Comparison of ENCODE assay signal across 25 cellular contexts in genomic region chr3:9870978-9871377, GRCh38. TPM values are rescaled to one million over a fixed set of nuclear protein-coding genes. Genes with fewer than 3 reads are reported as not detected.
DNase-seq lines count a peak whose midpoint lies in the region; ATAC-seq, FAIRE-seq and TF ChIP-seq lines count a peak whose summit lies in the region.
"Had no signal": no experiment of that assay in that cellular context is flagged by ENCODE, and none has a peak within 500 bp of the region (broad histone marks: within the 10 kb centered on the region; RNA-seq: fewer than 3 reads in every experiment).

No MANE protein-coding gene starts in this region.

- H4K8ac ChIP-seq in IMR-90 (ENCODE audit: low read depth in 2 of 2, low read length in 2 of 2): peak overlapping the region in 1 of 2 experiments; percentile 94; a peak in 1 of 4 replicates

- no peak overlapping the region for H2AK5ac ChIP-seq in IMR-90 (ENCODE audit: low read depth, low read length)

- H2BK5ac ChIP-seq in IMR-90 (ENCODE audit: low read depth, low read length, poor library complexity, severe bottlenecking): peak overlapping the region; percentile 4

- H3K4me1 ChIP-seq in IMR-90 (ENCODE audit: control insufficient read depth, insufficient read depth, low read length) (peaks cover 7% of the 10 kb centered on the region), keratinocyte (ENCODE audit: control insufficient read depth, extremely low read depth, insufficient read depth, low read length) (peaks cover 3% of the 10 kb centered on the region), testis (no peaks in the 10 kb centered on the region), upper lobe of right lung (no peaks in the 10 kb centered on the region)
- H3K4me1 ChIP-seq: pancreas had no signal

- H2AK9ac ChIP-seq in IMR-90 (replicated peaks; ENCODE audit: low read depth, low read length, poor library complexity): no peak overlapping the region

- dilution Hi-C loops in IMR-90 (cut with HindIII; ENCODE audit: low sequenced_read_pairs, unreplicated experiment): no loop called here
- dilution Hi-C loops in keratinocyte (cut with MboI; ENCODE audit: extremely low pct_ligation_motif_present, low sequenced_read_pairs): no loop called here

- H3K36me3 ChIP-seq in BJ (ENCODE audit: control insufficient read depth, insufficient read depth, low read length) (no peaks in the 10 kb centered on the region), IMR-90 (ENCODE audit: control insufficient read depth, insufficient read depth, low read length) (no peaks in the 10 kb centered on the region), brain microvascular endothelial cell (replicated peaks) (no peaks in the 10 kb centered on the region), keratinocyte (ENCODE audit: control insufficient read depth in 2 of 2, extremely low read depth in 1 of 2, insufficient read depth in 2 of 2, low read length in 2 of 2) (no peaks in the 10 kb centered on the region), testis (ENCODE audit: low read depth, missing control alignments) (no peaks in the 10 kb centered on the region), upper lobe of right lung (no peaks in the 10 kb centered on the region)
- H3K36me3 ChIP-seq: pancreas, vagina had no signal

- H4K91ac ChIP-seq in IMR-90 (ENCODE audit: insufficient read depth, low read depth, low read length): peak overlapping the region; percentile 82; the same call in 1 of the 2 replicates

- no peak for TF ChIP-seq POLR2A in IMR-90 (IDR thresholded peaks at IDR 0.05; ENCODE audit: low read depth, low read length)
- no peak for TF ChIP-seq POLR2A in testis (IDR thresholded peaks at IDR 0.05)

- no CpG with 5 or more reads among the region's 1 CpG for WGBS in IMR-90 (ENCODE audit: extremely low coverage in 2 of 2, insufficient read length in 1 of 2), 2 experiments
- WGBS in testis, 2 donors: 100% methylated on average over 1 of the region's 1 CpG

- no TSS peak for BruUV-seq in IMR-90 (replicated peaks; lab: Mats Ljungman, UMichigan)

- POLR2A ChIA-PET in BJ (lab: Charles Lee): interaction anchor here (0.6 kb wide), 1 partner anchor 17 kb away, joined by 17 read pairs; no protein-coding TSS in a partner anchor
- POLR2A ChIA-PET in IMR-90 (lab: Charles Lee; ENCODE audit: unreplicated experiment): interaction anchor here (0.6 kb wide), 1 partner anchor 341 kb away, joined by 14 read pairs; no protein-coding TSS in a partner anchor

- no peak overlapping the region; the same call in 1 of the 2 replicates for H3K18ac ChIP-seq in IMR-90 (ENCODE audit: low read depth, low read length)

- CTCF ChIA-PET in BJ (lab: Yijun Ruan, JAX): interaction anchor here (0.6 kb wide), 1 partner anchor 618 kb away, joined by 3 read pairs; no protein-coding TSS in a partner anchor
- CTCF ChIA-PET in IMR-90 (lab: Yijun Ruan, JAX): interaction anchor here (1.2 kb wide), 1 partner anchor 13 kb away, joined by 4 read pairs; no protein-coding TSS in a partner anchor

- H3K23ac ChIP-seq in IMR-90 (ENCODE audit: low read depth, low read length): 0 out of 2 replicates have a peak overlapping the region, but pooled peaks have one; percentile 58

- H2BK120ac ChIP-seq in IMR-90 (ENCODE audit: low read depth, low read length): peak overlapping the region; percentile 67

- H3K9me1 ChIP-seq in IMR-90 (ENCODE audit: insufficient read depth, low read length) (peaks cover 6% of the 10 kb centered on the region), keratinocyte (ENCODE audit: control insufficient read depth, extremely low read depth, insufficient read depth, low read length) (no peaks in the 10 kb centered on the region)

- H3K27ac ChIP-seq in IMR-90 (ENCODE audit: insufficient read depth, low read length): peak overlapping the region; percentile 65; the same call in 1 of the 2 replicates
- H3K27ac ChIP-seq in brain microvascular endothelial cell: no peak overlapping the region
- peak overlapping the region; percentile 13 for H3K27ac ChIP-seq in keratinocyte (ENCODE audit: control insufficient read depth, insufficient read depth, low read length)
- H3K27ac ChIP-seq in testis: no peak overlapping the region
- H3K27ac ChIP-seq in upper lobe of right lung: no peak overlapping the region
- H3K27ac ChIP-seq: hepatocyte, pancreas, vagina had no signal

- H2AFZ ChIP-seq in IMR-90 (replicated peaks; ENCODE audit: low read length, poor library complexity) (no peak overlapping the region), keratinocyte (ENCODE audit: control insufficient read depth, low read length) (no peak overlapping the region)
- H2AFZ ChIP-seq: hepatocyte had no signal

- peak overlapping the region; percentile 47; the same call in 1 of the 2 replicates for H3K14ac ChIP-seq in IMR-90 (replicated peaks; ENCODE audit: low read depth, low read length)

- H3K27me3 ChIP-seq in BJ (ENCODE audit: control insufficient read depth, insufficient read depth, low read length) (no peaks in the 10 kb centered on the region), IMR-90 (ENCODE audit: control insufficient read depth, insufficient read depth, low read length) (no peaks in the 10 kb centered on the region), brain microvascular endothelial cell (replicated peaks) (no peaks in the 10 kb centered on the region), keratinocyte (ENCODE audit: control insufficient read depth, extremely low read depth, insufficient read depth, low read length) (no peaks in the 10 kb centered on the region), testis (no peaks in the 10 kb centered on the region), upper lobe of right lung (no peaks in the 10 kb centered on the region)
- H3K27me3 ChIP-seq: hepatocyte, pancreas, vagina had no signal

- peak overlapping the region; percentile 77; the same call in 1 of the 2 replicates for H3K4ac ChIP-seq in IMR-90 (ENCODE audit: low read depth, low read length)

- no peak overlapping the region for H4K5ac ChIP-seq in IMR-90 (ENCODE audit: low read depth, low read length)

- H3K4me3 ChIP-seq in BJ (ENCODE audit: low read depth, low read length): no peak overlapping the region
- H3K4me3 ChIP-seq in IMR-90 (ENCODE audit: insufficient read depth, low read depth, low read length): no peak overlapping the region
- H3K4me3 ChIP-seq in brain microvascular endothelial cell (ENCODE audit: low read depth, low read length): no peak overlapping the region
- no peak overlapping the region for H3K4me3 ChIP-seq in keratinocyte (ENCODE audit: control insufficient read depth in 2 of 3, extremely low read depth in 1 of 3, insufficient read depth in 2 of 3, low read depth in 1 of 3, low read length in 3 of 3)
- no peak overlapping the region for H3K4me3 ChIP-seq in testis
- no peak overlapping the region for H3K4me3 ChIP-seq in upper lobe of right lung
- H3K4me3 ChIP-seq: hepatocyte, pancreas, smooth muscle cell, vagina had no signal

- H3K79me2 ChIP-seq in keratinocyte (ENCODE audit: control insufficient read depth, insufficient read depth, low read length): no peaks in the 10 kb centered on the region
- H3K79me2 ChIP-seq: hepatocyte had no signal

- ATAC-seq in IMR-90 (ENCODE audit: low read depth): peak; percentile 71
- no peak for ATAC-seq in upper lobe of right lung
- ATAC-seq: left cardiac atrium; pancreas; stimulated activated naive CD8-positive, alpha-beta T cell treated with anti-CD3 and anti-CD28 coated beads, Interleukin-15, amount 100 ng/mL, for 72 hours had no signal

- H4K20me1 ChIP-seq in IMR-90 (ENCODE audit: insufficient read depth, low read length) (no peaks in the 10 kb centered on the region), keratinocyte (ENCODE audit: control insufficient read depth, extremely low read depth, insufficient read depth, low read length) (no peaks in the 10 kb centered on the region)

- H3K79me1 ChIP-seq in IMR-90 (ENCODE audit: low read depth in 1 of 2, low read length in 2 of 2): no peaks in the 10 kb centered on the region

- peak; percentile 37 for DNase-seq in BJ (ENCODE audit: low read depth)
- DNase-seq in IMR-90: peak; percentile 86
- peak; percentile 28 for DNase-seq in brain microvascular endothelial cell
- no peak for DNase-seq in keratinocyte (ENCODE audit: low read depth, low spot score)
- DNase-seq in testis: no peak
- DNase-seq in activated CD8-positive, alpha-beta memory T cell treated with anti-CD3 and anti-CD28 coated beads, Interleukin-2, amount 50 U/mL, for 48 hours: no peak
- no peak for DNase-seq in AG20443 (ENCODE audit: low spot score)
- DNase-seq in upper lobe of right lung: no peak
- DNase-seq: activated CD4-positive, alpha-beta T cell treated with anti-CD3 and anti-CD28 coated beads for 48 hours; activated naive CD8-positive, alpha-beta T cell treated with anti-CD3 and anti-CD28 coated beads for 36 hours; activated T-cell treated with anti-CD3 and anti-CD28 coated beads, Interleukin-2, amount 50 U/mL, for 1 hour; CD4-positive, alpha-beta T cell; cerebellar nuclear complex; GF-D8; left cardiac atrium; MM.1S; NCI-H2081; NCI-H774; pancreas; Right ventricle myocardium superior; stimulated activated naive CD8-positive, alpha-beta T cell treated with anti-CD3 and anti-CD28 coated beads, Interleukin-15, amount 100 ng/mL, for 72 hours; T1000 had no signal

- H2BK20ac ChIP-seq in IMR-90 (ENCODE audit: low read depth, low read length): peak overlapping the region; percentile 67; the same call in 1 of the 2 replicates

- no peak for TF ChIP-seq RAD21 in IMR-90 (IDR thresholded peaks at IDR 0.05; ENCODE audit: low read length)

- TF ChIP-seq CTCF in BJ (IDR thresholded peaks at IDR 0.05; ENCODE audit: insufficient read depth, low read depth, low read length) (no peak), IMR-90 (conservative IDR thresholded peaks at IDR 0.05; ENCODE audit: low read depth, low read length) (no peak), brain microvascular endothelial cell (IDR thresholded peaks at IDR 0.05; ENCODE audit: low read depth, low read length, missing control alignments) (no peak), keratinocyte (optimal IDR thresholded peaks at IDR 0.05 in 1 of 3, IDR thresholded peaks at IDR 0.05 in 1 of 3, conservative IDR thresholded peaks at IDR 0.05 in 1 of 3; ENCODE audit: extremely low read depth in 1 of 3, insufficient read depth in 2 of 3, low read length in 3 of 3) (no peak), testis (IDR thresholded peaks at IDR 0.05) (no peak), upper lobe of right lung (IDR thresholded peaks at IDR 0.05) (no peak)

- intact Hi-C loops in IMR-90 (cut with micrococcal nuclease): no loop called here
- intact Hi-C loops in testis (cut with DNase I; ENCODE audit: low total_unique reads): no loop called here
- intact Hi-C loops in upper lobe of right lung (cut with DNase I): no loop called here

- H3K4me2 ChIP-seq in IMR-90 (ENCODE audit: low read depth, low read length) (no peak overlapping the region), keratinocyte (ENCODE audit: control insufficient read depth, extremely low read depth, insufficient read depth, low read depth, low read length) (no peak overlapping the region)
- H3K4me2 ChIP-seq: hepatocyte, smooth muscle cell had no signal

- no peak overlapping the region for H3K56ac ChIP-seq in IMR-90 (ENCODE audit: extremely low read depth, insufficient read depth, low read length)

- no peak for FAIRE-seq in keratinocyte (lab: Jason Lieb, UNC)
- FAIRE-seq: pancreas had no signal

- H3K9me3 ChIP-seq in IMR-90 (ENCODE audit: control insufficient read depth, insufficient read depth, low read length) (0 out of 2 replicates have a peak, but pooled peaks cover 2% of the 10 kb centered on the region), keratinocyte (ENCODE audit: control insufficient read depth, low read depth, low read length) (no peaks in the 10 kb centered on the region), testis (no peaks in the 10 kb centered on the region), upper lobe of right lung (no peaks in the 10 kb centered on the region)
- H3K9me3 ChIP-seq: pancreas, vagina had no signal

- in situ Hi-C loops in IMR-90 (cut with MboI; ENCODE audit: low sequenced_read_pairs): no loop called here
- in situ Hi-C loops in brain microvascular endothelial cell (cut with HindIII; ENCODE audit: low pct_ligation_motif_present, low sequenced_read_pairs): no loop called here

- H3K9ac ChIP-seq in IMR-90 (ENCODE audit: low read depth, low read length) (no peak overlapping the region), keratinocyte (ENCODE audit: control insufficient read depth, extremely low read depth, insufficient read depth, low read length) (no peak overlapping the region)

- H2BK15ac ChIP-seq in IMR-90 (ENCODE audit: low read depth, low read length): peak overlapping the region; percentile 85; the same call in 1 of the 3 replicates

RNA-seq across cellular contexts. Expression of gene CIDEC, which starts 9.1 kb away (rescaled TPM):
- polyA plus RNA-seq in BJ (2011; rRNA removed): 0.09 and 0.25 TPM in 2 replicates
- 0.26 TPM in 1 of 2 replicates, not detected in the other for polyA minus RNA-seq in BJ (2011; rRNA and poly(A)+ RNA removed)
- total RNA-seq in IMR-90 (2012; rRNA removed): not detected in 2 replicates
- 0.09 TPM in 1 of 2 replicates, not detected in the other for polyA plus RNA-seq in IMR-90 (2012; rRNA removed)
- polyA plus RNA-seq in IMR-90 (2012; cell fraction: cytosol; rRNA removed): 0.07 and 0.11 TPM in 2 replicates
- polyA plus RNA-seq in IMR-90 (2012; cell fraction: nucleus; rRNA removed; ENCODE audit: low replicate concordance): not detected in 2 replicates
- not detected in 3 replicates for polyA plus RNA-seq in keratinocyte
- polyA plus RNA-seq in keratinocyte (2011; ENCODE audit: low read depth): not detected
- 0.08 TPM in 1 of 2 replicates, not detected in the other for polyA plus RNA-seq in keratinocyte (2011; cell fraction: cytosol; rRNA removed)
- polyA plus RNA-seq in keratinocyte (2011; cell fraction: nucleus; rRNA removed): not detected in 2 replicates
- not detected in 2 replicates for polyA plus RNA-seq in keratinocyte (2012; ENCODE audit: low replicate concordance)
- 0.30 TPM in 1 of 3 replicates, not detected in the others for polyA minus RNA-seq in keratinocyte
- not detected for polyA minus RNA-seq in keratinocyte (2011; cell fraction: cytosol; rRNA and poly(A)+ RNA removed)
- not detected in 2 replicates for polyA minus RNA-seq in keratinocyte (2011; cell fraction: nucleus; rRNA and poly(A)+ RNA removed)
- 1 to 10 TPM; 1.1 to 1.6 TPM for total RNA-seq in testis
- polyA plus RNA-seq in testis (ENCODE audit: insufficient read depth, low read depth, low replicate concordance): 2.9 TPM
- not detected for total RNA-seq in upper lobe of right lung
- total RNA-seq: CD4-positive, alpha-beta T cell; smooth muscle cell had no signal
- polyA plus RNA-seq: smooth muscle cell had no signal

RNA-seq across cellular contexts. Expression of gene JAGN1, which starts 19.4 kb away (rescaled TPM):
- 46.5 and 47.2 TPM in 2 replicates for polyA plus RNA-seq in BJ (2011; rRNA removed)
- 24.1 and 34.5 TPM in 2 replicates for polyA minus RNA-seq in BJ (2011; rRNA and poly(A)+ RNA removed)
- 39.3 and 40.5 TPM in 2 replicates for total RNA-seq in IMR-90 (2012; rRNA removed)
- 30.3 and 32.7 TPM in 2 replicates for polyA plus RNA-seq in IMR-90 (2012; rRNA removed)
- polyA plus RNA-seq in IMR-90 (2012; cell fraction: cytosol; rRNA removed): 17.6 and 44.6 TPM in 2 replicates
- 8.8 and 13.0 TPM in 2 replicates for polyA plus RNA-seq in IMR-90 (2012; cell fraction: nucleus; rRNA removed; ENCODE audit: low replicate concordance)
- 45.1 to 61.1 TPM (median 48.0 TPM) in 3 replicates for polyA plus RNA-seq in keratinocyte
- 3.1 TPM for polyA plus RNA-seq in keratinocyte (2011; ENCODE audit: low read depth)
- 34.2 and 48.7 TPM in 2 replicates for polyA plus RNA-seq in keratinocyte (2011; cell fraction: cytosol; rRNA removed)
- polyA plus RNA-seq in keratinocyte (2011; cell fraction: nucleus; rRNA removed): 28.5 and 29.3 TPM in 2 replicates
- 29.2 and 39.8 TPM in 2 replicates for polyA plus RNA-seq in keratinocyte (2012; ENCODE audit: low replicate concordance)
- polyA minus RNA-seq in keratinocyte: 40.4 to 53.0 TPM (median 46.5 TPM) in 3 replicates
- 26.5 TPM for polyA minus RNA-seq in keratinocyte (2011; cell fraction: cytosol; rRNA and poly(A)+ RNA removed)
- 8.2 and 16.0 TPM in 2 replicates for polyA minus RNA-seq in keratinocyte (2011; cell fraction: nucleus; rRNA and poly(A)+ RNA removed)
- total RNA-seq in testis: 10 to 100 TPM; 33.3 to 39.8 TPM
- polyA plus RNA-seq in testis (ENCODE audit: insufficient read depth, low read depth, low replicate concordance): 36.0 TPM
- 28.7 TPM for total RNA-seq in upper lobe of right lung

RNA-seq across cellular contexts. Expression of gene RPUSD3, which starts 27.2 kb away (rescaled TPM):
- polyA plus RNA-seq in BJ (2011; rRNA removed): 28.5 and 44.9 TPM in 2 replicates
- polyA minus RNA-seq in BJ (2011; rRNA and poly(A)+ RNA removed): 17.1 and 31.4 TPM in 2 replicates
- 30.3 and 30.8 TPM in 2 replicates for total RNA-seq in IMR-90 (2012; rRNA removed)
- polyA plus RNA-seq in IMR-90 (2012; rRNA removed): 49.4 and 53.0 TPM in 2 replicates
- polyA plus RNA-seq in IMR-90 (2012; cell fraction: cytosol; rRNA removed): 28.1 and 48.8 TPM in 2 replicates
- 30.5 and 49.8 TPM in 2 replicates for polyA plus RNA-seq in IMR-90 (2012; cell fraction: nucleus; rRNA removed; ENCODE audit: low replicate concordance)
- 31.5 to 39.0 TPM (median 37.6 TPM) in 3 replicates for polyA plus RNA-seq in keratinocyte
- polyA plus RNA-seq in keratinocyte (2011; ENCODE audit: low read depth): 5.2 TPM
- 36.2 and 43.2 TPM in 2 replicates for polyA plus RNA-seq in keratinocyte (2011; cell fraction: cytosol; rRNA removed)
- 32.7 and 39.0 TPM in 2 replicates for polyA plus RNA-seq in keratinocyte (2011; cell fraction: nucleus; rRNA removed)
- 24.9 and 33.2 TPM in 2 replicates for polyA plus RNA-seq in keratinocyte (2012; ENCODE audit: low replicate concordance)
- 25.9 to 58.6 TPM (median 26.6 TPM) in 3 replicates for polyA minus RNA-seq in keratinocyte
- 18.0 TPM for polyA minus RNA-seq in keratinocyte (2011; cell fraction: cytosol; rRNA and poly(A)+ RNA removed)
- 10.1 and 12.2 TPM in 2 replicates for polyA minus RNA-seq in keratinocyte (2011; cell fraction: nucleus; rRNA and poly(A)+ RNA removed)
- 10 to 100 TPM; 53.3 to 63.4 TPM for total RNA-seq in testis
- 124 TPM for polyA plus RNA-seq in testis (ENCODE audit: insufficient read depth, low read depth, low replicate concordance)
- 27.7 TPM for total RNA-seq in upper lobe of right lung

RNA-seq across cellular contexts. Expression of gene IL17RE, which starts 31.7 kb away (rescaled TPM):
- polyA plus RNA-seq in BJ (2011; rRNA removed): 2.2 and 4.0 TPM in 2 replicates
- 2.5 and 4.8 TPM in 2 replicates for polyA minus RNA-seq in BJ (2011; rRNA and poly(A)+ RNA removed)
- total RNA-seq in IMR-90 (2012; rRNA removed): 0.90 and 1.1 TPM in 2 replicates
- 7.2 and 8.6 TPM in 2 replicates for polyA plus RNA-seq in IMR-90 (2012; rRNA removed)
- 2.9 and 4.4 TPM in 2 replicates for polyA plus RNA-seq in IMR-90 (2012; cell fraction: cytosol; rRNA removed)
- 14.6 and 32.4 TPM in 2 replicates for polyA plus RNA-seq in IMR-90 (2012; cell fraction: nucleus; rRNA removed; ENCODE audit: low replicate concordance)
- polyA plus RNA-seq in keratinocyte: 10.7 to 24.4 TPM (median 16.0 TPM) in 3 replicates
- polyA plus RNA-seq in keratinocyte (2011; ENCODE audit: low read depth): 3.9 TPM
- 4.9 and 5.0 TPM in 2 replicates for polyA plus RNA-seq in keratinocyte (2011; cell fraction: cytosol; rRNA removed)
- 33.2 and 37.8 TPM in 2 replicates for polyA plus RNA-seq in keratinocyte (2011; cell fraction: nucleus; rRNA removed)
- polyA plus RNA-seq in keratinocyte (2012; ENCODE audit: low replicate concordance): 7.2 and 14.9 TPM in 2 replicates
- polyA minus RNA-seq in keratinocyte: 9.0 to 18.6 TPM (median 15.5 TPM) in 3 replicates
- 5.4 TPM for polyA minus RNA-seq in keratinocyte (2011; cell fraction: cytosol; rRNA and poly(A)+ RNA removed)
- 10.0 and 16.3 TPM in 2 replicates for polyA minus RNA-seq in keratinocyte (2011; cell fraction: nucleus; rRNA and poly(A)+ RNA removed)
- under 1 TPM; 0.43 to 0.79 TPM for total RNA-seq in testis
- 1.8 TPM for polyA plus RNA-seq in testis (ENCODE audit: insufficient read depth, low read depth, low replicate concordance)
- 22.6 TPM for total RNA-seq in upper lobe of right lung

RNA-seq across cellular contexts. Expression of gene IL17RC, which starts 45.9 kb away (rescaled TPM):
- polyA plus RNA-seq in BJ (2011; rRNA removed) (14.7 and 28.1 TPM in 2 replicates), IMR-90 (2012; rRNA removed) (28.3 and 29.9 TPM in 2 replicates), keratinocyte (6.3 to 12.7 TPM (median 7.4 TPM) in 3 replicates), testis (ENCODE audit: insufficient read depth, low read depth, low replicate concordance) (12.0 TPM)
- 28.9 and 31.6 TPM in 2 replicates for polyA minus RNA-seq in BJ (2011; rRNA and poly(A)+ RNA removed)
- total RNA-seq in IMR-90 (2012; rRNA removed) (18.9 and 20.8 TPM in 2 replicates), testis (10 to 100 TPM; 21.0 to 26.1 TPM), upper lobe of right lung (26.9 TPM)
- polyA plus RNA-seq in IMR-90 (2012; cell fraction: cytosol; rRNA removed): 30.0 and 33.9 TPM in 2 replicates
- 64.3 and 129 TPM in 2 replicates for polyA plus RNA-seq in IMR-90 (2012; cell fraction: nucleus; rRNA removed; ENCODE audit: low replicate concordance)
- polyA plus RNA-seq in keratinocyte (2011; ENCODE audit: low read depth): 11.4 TPM
- 5.2 and 8.5 TPM in 2 replicates for polyA plus RNA-seq in keratinocyte (2011; cell fraction: cytosol; rRNA removed)
- polyA plus RNA-seq in keratinocyte (2011; cell fraction: nucleus; rRNA removed): 15.8 and 17.6 TPM in 2 replicates
- polyA plus RNA-seq in keratinocyte (2012; ENCODE audit: low replicate concordance): 8.2 and 17.4 TPM in 2 replicates
- polyA minus RNA-seq in keratinocyte: 14.8 to 17.4 TPM (median 15.8 TPM) in 3 replicates
- polyA minus RNA-seq in keratinocyte (2011; cell fraction: cytosol; rRNA and poly(A)+ RNA removed): 18.6 TPM
- 7.2 and 8.9 TPM in 2 replicates for polyA minus RNA-seq in keratinocyte (2011; cell fraction: nucleus; rRNA and poly(A)+ RNA removed)

Comparison
In these comparisons a context has a peak if more than half of its experiments do, and no peak if none do; other contexts are left out.
1. DNase-seq: peak in BJ (single experiment), IMR-90 (single experiment) and brain microvascular endothelial cell (single experiment); none in keratinocyte (single experiment), testis (single experiment), activated CD8-positive, alpha-beta memory T cell treated with anti-CD3 and anti-CD28 coated beads, Interleukin-2, amount 50 U/mL, for 48 hours (single experiment), AG20443 (single experiment) and upper lobe of right lung (single experiment).
2. H3K27ac ChIP-seq: peak in IMR-90 (single experiment) and keratinocyte (single experiment); none in brain microvascular endothelial cell (single experiment), testis (0 of 2) and upper lobe of right lung (single experiment).